ENCODE assay signal across 16 cellular contexts in genomic region chr1:243587823-243588560, GRCh38.
DNase-seq lines count a peak whose midpoint lies in the region; ATAC-seq and TF ChIP-seq lines count a peak whose summit lies in the region.
"Had no signal": no experiment of that assay in that cellular context is flagged by ENCODE, and none has a peak within 500 bp of the region (broad histone marks: within the 10 kb centered on the region; RNA-seq: fewer than 3 reads in every experiment).

No MANE protein-coding gene starts in this region.

- H3K4me1 Mint-ChIP-seq in activated CD4-positive, alpha-beta memory T cell treated with anti-CD3 and anti-CD28 coated beads, Interleukin-2, amount 10 ng/mL, durations not matched to agents 7 days and 5 days = peaks cover 31% of the 10 kb centered on the region
- H3K4me1 Mint-ChIP-seq: neural crest cell had no signal

- peak overlapping the region; percentile 60 for H3K27ac Mint-ChIP-seq in activated CD4-positive, alpha-beta memory T cell treated with anti-CD3 and anti-CD28 coated beads, Interleukin-2, amount 10 ng/mL, durations not matched to agents 7 days and 5 days
- H3K27ac Mint-ChIP-seq: dendritic cell treated with granulocyte-macrophage colony-stimulating factor and Interleukin-4, amounts not matched to agents 40 ng/mL and 50 ng/mL, for 4 days had no signal

- H3K27me3 Mint-ChIP-seq in activated CD4-positive, alpha-beta memory T cell treated with anti-CD3 and anti-CD28 coated beads, Interleukin-2, amount 10 ng/mL, durations not matched to agents 7 days and 5 days = no peaks in the 10 kb centered on the region
- H3K27me3 Mint-ChIP-seq: dendritic cell treated with granulocyte-macrophage colony-stimulating factor and Interleukin-4, amounts not matched to agents 40 ng/mL and 50 ng/mL, for 4 days had no signal

- peaks cover 18% of the 10 kb centered on the region for H3K9me3 Mint-ChIP-seq in activated CD4-positive, alpha-beta memory T cell treated with anti-CD3 and anti-CD28 coated beads, Interleukin-2, amount 10 ng/mL, durations not matched to agents 7 days and 5 days

- H3K36me3 Mint-ChIP-seq in activated CD4-positive, alpha-beta memory T cell treated with anti-CD3 and anti-CD28 coated beads, Interleukin-2, amount 10 ng/mL, durations not matched to agents 7 days and 5 days (ENCODE audit: low read depth) = peaks cover 48% of the 10 kb centered on the region

- peak overlapping the region; percentile 3 for H3K4me3 Mint-ChIP-seq in activated CD4-positive, alpha-beta memory T cell treated with anti-CD3 and anti-CD28 coated beads, Interleukin-2, amount 10 ng/mL, durations not matched to agents 7 days and 5 days
- H3K4me3 Mint-ChIP-seq: dendritic cell treated with granulocyte-macrophage colony-stimulating factor and Interleukin-4, amounts not matched to agents 40 ng/mL and 50 ng/mL, for 4 days; neural crest cell had no signal

- ATAC-seq in GM18517 (IDR thresholded peaks at IDR 0.05; ENCODE audit: unreplicated experiment) (peak; percentile 93), HG03045 (IDR thresholded peaks at IDR 0.05; ENCODE audit: unreplicated experiment) (peak; percentile 92)

- peak; percentile 61 for DNase-seq in GM20000 (ENCODE audit: low spot score)
- no peak for DNase-seq in activated CD4-positive, alpha-beta memory T cell treated with anti-CD3 and anti-CD28 coated beads, Interleukin-2, amount 10 ng/mL, durations not matched to agents 7 days and 5 days
- DNase-seq in activated naive CD4-positive, alpha-beta T cell treated with anti-CD3 and anti-CD28 coated beads, Interleukin-2, amount 50 U/mL, for 16 hours = no peak
- DNase-seq in central memory CD4-positive, alpha-beta T cell = no peak
- DNase-seq in foreskin melanocyte = no peak
- no peak for DNase-seq in activated CD4-positive, alpha-beta T cell treated with anti-CD3 and anti-CD28 coated beads, Interleukin-2, amount 50 U/mL, for 48 hours
- DNase-seq: activated gamma-delta T cell; EL; hippocampal formation; NCI-H2171 treated with DMSO at 0.1 percent for 48 hours; stimulated activated CD4-positive, alpha-beta T cell treated with anti-CD3 and anti-CD28 coated beads, Interleukin-4, amount 100 ng/mL, for 1 hour; SW 1271 had no signal

- POLR2A ChIA-PET in activated CD4-positive, alpha-beta memory T cell treated with anti-CD3 and anti-CD28 coated beads, Interleukin-2, amount 10 ng/mL, durations not matched to agents 7 days and 5 days (lab: Charles Lee) = interaction anchor here (0.9 to 1.0 kb wide), 2 partner anchors 8 to 10 kb away, joined by 3 to 7 read pairs; no protein-coding TSS in a partner anchor

- TF ChIP-seq CTCF in GM20000 (IDR thresholded peaks at IDR 0.05; ENCODE audit: extremely low read depth, missing control alignments) = no peak

- CTCF ChIA-PET in activated CD4-positive, alpha-beta memory T cell treated with anti-CD3 and anti-CD28 coated beads, Interleukin-2, amount 10 ng/mL, durations not matched to agents 7 days and 5 days (lab: Charles Lee) = no interaction called here
